In the genomic region with DNA sequence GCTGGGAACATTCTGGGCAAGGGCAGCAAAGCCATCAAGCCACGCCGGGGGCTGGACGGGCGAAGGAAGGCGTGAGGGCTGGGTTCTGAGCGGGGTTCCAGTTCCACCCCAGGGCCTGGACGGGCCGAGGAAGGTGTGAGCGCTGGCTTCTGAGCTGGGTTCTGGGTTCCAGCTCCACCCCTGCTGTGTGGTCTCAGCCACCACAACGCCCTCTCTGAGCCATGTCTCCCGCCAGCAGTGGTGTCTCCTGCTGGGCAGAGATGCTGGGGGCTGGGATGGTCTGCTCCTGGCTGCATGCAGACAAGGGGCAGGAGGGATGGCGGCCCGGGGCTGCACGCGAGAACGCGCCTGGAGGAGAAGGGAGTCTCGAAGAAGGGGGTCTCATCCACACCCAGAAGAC, we compare ENCODE assay signal across 20 cellular contexts. TPM values are rescaled to one million over a fixed set of nuclear protein-coding genes. Genes with fewer than 3 reads are reported as not detected.
DNase-seq lines count a peak whose midpoint lies in the region; ATAC-seq and TF ChIP-seq lines count a peak whose summit lies in the region.
"Had no signal": no experiment of that assay in that cellular context is flagged by ENCODE, and none has a peak within 500 bp of the region (broad histone marks: within the 10 kb centered on the region; RNA-seq: fewer than 3 reads in every experiment).

No MANE protein-coding gene starts in this region.

- H4K12ac ChIP-seq in trophoblast cell (ENCODE audit: low read depth, low read length): no peak overlapping the region

- H3K27me3 ChIP-seq in parathyroid adenoma (ENCODE audit: control insufficient read depth, insufficient read depth, low read length) (no peaks in the 10 kb centered on the region), trophoblast cell (ENCODE audit: insufficient read depth, low read length) (peaks cover 19% of the 10 kb centered on the region)

- H3K36me3 Mint-ChIP-seq in activated T-cell treated with anti-CD3 and anti-CD28 coated beads, Interleukin-2, amount 50 U/mL, for 24 hours (ENCODE audit: low read depth): no peaks in the 10 kb centered on the region
- peaks cover 3% of the 10 kb centered on the region for H3K36me3 Mint-ChIP-seq in activated T-cell treated with anti-CD3 and anti-CD28 coated beads, Interleukin-2, amount 50 U/mL, for 4 hours (ENCODE audit: insufficient read depth)
- H3K36me3 Mint-ChIP-seq in activated T-helper 17 cell treated with anti-CD3 and anti-CD28 coated beads, Interleukin-2, amount 50 U/mL, for 72 hours (ENCODE audit: low read depth): peaks cover 10% of the 10 kb centered on the region

- no CpG with 5 or more reads among the region's 18 CpGs for WGBS in trophoblast cell (ENCODE audit: extremely low coverage, insufficient coverage, insufficient read length)

- H2BK12ac ChIP-seq in trophoblast cell (ENCODE audit: low read length): no peak overlapping the region

- peak overlapping the region; percentile 70 for H3K27ac Mint-ChIP-seq in activated T-cell treated with anti-CD3 and anti-CD28 coated beads, Interleukin-2, amount 50 U/mL, for 24 hours
- H3K27ac Mint-ChIP-seq in activated T-helper 17 cell treated with anti-CD3 and anti-CD28 coated beads, Interleukin-2, amount 50 U/mL, for 72 hours: peak overlapping the region; percentile 33

- H3K4me3 ChIP-seq in HEK293 (ENCODE audit: low read depth, low read length): no peak overlapping the region
- no peak overlapping the region for H3K4me3 ChIP-seq in parathyroid adenoma (ENCODE audit: low read depth, low read length)
- H3K4me3 ChIP-seq in trophoblast cell (ENCODE audit: low read depth, low read length): no peak overlapping the region
- H3K4me3 ChIP-seq: HAP-1 had no signal

- H3K4ac ChIP-seq in trophoblast cell (ENCODE audit: low read depth, low read length): no peak overlapping the region

- ATAC-seq in activated T-cell treated with anti-CD3 and anti-CD28 coated beads, Interleukin-2, amount 50 U/mL, for 4 hours: no peak
- ATAC-seq in activated T-helper 17 cell treated with anti-CD3 and anti-CD28 coated beads, Interleukin-2, amount 50 U/mL, for 72 hours (replicated peaks): no peak

- no peak overlapping the region for H4K8ac ChIP-seq in trophoblast cell (ENCODE audit: low read depth, low read length)

- H2BK5ac ChIP-seq in trophoblast cell (ENCODE audit: low read depth, low read length, poor library complexity): no peak overlapping the region

- H3K4me2 ChIP-seq in parathyroid adenoma (ENCODE audit: low read length) (peak overlapping the region; percentile 47), trophoblast cell (ENCODE audit: low read length) (no peak overlapping the region)

- no peaks in the 10 kb centered on the region for H3K9me3 ChIP-seq in HEK293 (ENCODE audit: control insufficient read depth, insufficient read depth, low read depth, low read length)
- no peaks in the 10 kb centered on the region for H3K9me3 ChIP-seq in parathyroid adenoma (ENCODE audit: control insufficient read depth, low read length)
- H3K9me3 ChIP-seq in trophoblast cell (ENCODE audit: insufficient read depth, low read depth, low read length): peaks cover 8% of the 10 kb centered on the region
- H3K9me3 ChIP-seq: HAP-1 had no signal

- CTCF ChIA-PET in HEK293 (lab: Yijun Ruan, JAX): no interaction called here

- H2BK120ac ChIP-seq in trophoblast cell (ENCODE audit: insufficient read depth, low read length, poor library complexity): no peak overlapping the region

- DNase-seq in activated T-cell treated with anti-CD3 and anti-CD28 coated beads, Interleukin-2, amount 50 U/mL, for 24 hours: no peak
- DNase-seq in activated T-cell treated with anti-CD3 and anti-CD28 coated beads, Interleukin-2, amount 50 U/mL, for 4 hours: no peak
- DNase-seq in NOMO-1 (lab: John Stamatoyannopoulos, UW; ENCODE audit: unreplicated experiment in 2 of 2) (no peak), trophoblast cell (no peak), NCI-H1105 (lab: John Stamatoyannopoulos, UW) (no peak)
- DNase-seq: 8988T; Calu3; CD4-positive, alpha-beta T cell; MV-4-11; NCI-H1417 treated with DMSO at 0.1 percent for 48 hours; NCI-H1930; NCI-H2171; NCI-H446; NCI-H69; OCI-M1 had no signal

- H3K23ac ChIP-seq in trophoblast cell (ENCODE audit: low read length): no peak overlapping the region

- POLR2A ChIA-PET in HEK293 (lab: Yijun Ruan, JAX): no interaction called here

- TF ChIP-seq CTCF in HEK293 (tag by site-specific recombination; IDR thresholded peaks at IDR 0.05): no peak
- TF ChIP-seq CTCF in parathyroid adenoma (IDR thresholded peaks at IDR 0.05): no peak

- no peak overlapping the region for H3K14ac ChIP-seq in trophoblast cell (ENCODE audit: low read length)

- H3K36me3 ChIP-seq in HEK293 (ENCODE audit: control insufficient read depth in 2 of 2, insufficient read depth in 1 of 2, low read length in 2 of 2) (peaks cover 0 to 3% of the 10 kb centered on the region in 2 experiments; a peak in 1 of 3 replicates), parathyroid adenoma (ENCODE audit: control insufficient read depth, insufficient read depth, low read length) (no peaks in the 10 kb centered on the region), trophoblast cell (ENCODE audit: control insufficient read depth in 1 of 2, insufficient read depth in 2 of 2, low read length in 2 of 2) (no peaks in the 10 kb centered on the region)
- H3K36me3 ChIP-seq: HAP-1 had no signal

- H3K18ac ChIP-seq in trophoblast cell (ENCODE audit: low read length): no peak overlapping the region

- no peak overlapping the region for H3K4me3 Mint-ChIP-seq in activated T-cell treated with anti-CD3 and anti-CD28 coated beads, Interleukin-2, amount 50 U/mL, for 24 hours
- no peak overlapping the region for H3K4me3 Mint-ChIP-seq in activated T-cell treated with anti-CD3 and anti-CD28 coated beads, Interleukin-2, amount 50 U/mL, for 4 hours
- H3K4me3 Mint-ChIP-seq in activated T-helper 17 cell treated with anti-CD3 and anti-CD28 coated beads, Interleukin-2, amount 50 U/mL, for 72 hours: no peak overlapping the region
- H3K4me3 Mint-ChIP-seq: CD4-positive, alpha-beta T cell had no signal

- H3K27me3 Mint-ChIP-seq in activated T-cell treated with anti-CD3 and anti-CD28 coated beads, Interleukin-2, amount 50 U/mL, for 24 hours: peaks cover 23% of the 10 kb centered on the region
- H3K27me3 Mint-ChIP-seq in activated T-cell treated with anti-CD3 and anti-CD28 coated beads, Interleukin-2, amount 50 U/mL, for 4 hours (ENCODE audit: low read depth): peaks cover 6% of the 10 kb centered on the region
- no peaks in the 10 kb centered on the region for H3K27me3 Mint-ChIP-seq in activated T-helper 17 cell treated with anti-CD3 and anti-CD28 coated beads, Interleukin-2, amount 50 U/mL, for 72 hours

- H4K91ac ChIP-seq in trophoblast cell (ENCODE audit: low read depth, low read length): no peak overlapping the region

- H2AFZ ChIP-seq in parathyroid adenoma: no peak overlapping the region
- no peak overlapping the region for H2AFZ ChIP-seq in trophoblast cell (ENCODE audit: insufficient read depth, low read length, poor library complexity)

- H3K27ac ChIP-seq in HEK293 (ENCODE audit: extremely low read depth, low read depth, low read length): no peak overlapping the region
- peak overlapping the region; percentile 58 for H3K27ac ChIP-seq in parathyroid adenoma
- no peak overlapping the region for H3K27ac ChIP-seq in trophoblast cell (ENCODE audit: low read depth, low read length)
- H3K27ac ChIP-seq: HL-60 had no signal

- H3K79me1 ChIP-seq in trophoblast cell (ENCODE audit: low read length): peaks cover 2% of the 10 kb centered on the region

- H2AK5ac ChIP-seq in trophoblast cell (ENCODE audit: low read length): no peak overlapping the region

- no peak overlapping the region for H3K9ac ChIP-seq in parathyroid adenoma
- no peak overlapping the region for H3K9ac ChIP-seq in trophoblast cell (ENCODE audit: low read length)

- H3K79me2 ChIP-seq in parathyroid adenoma (no peaks in the 10 kb centered on the region), trophoblast cell (ENCODE audit: control insufficient read depth, insufficient read depth, low read length, poor library complexity) (no peaks in the 10 kb centered on the region)

- H3K4me1 Mint-ChIP-seq in activated T-cell treated with anti-CD3 and anti-CD28 coated beads, Interleukin-2, amount 50 U/mL, for 24 hours (ENCODE audit: low read depth): peaks cover 11% of the 10 kb centered on the region
- H3K4me1 Mint-ChIP-seq in activated T-cell treated with anti-CD3 and anti-CD28 coated beads, Interleukin-2, amount 50 U/mL, for 4 hours (ENCODE audit: low read depth): peaks cover 15% of the 10 kb centered on the region
- peaks cover 6% of the 10 kb centered on the region for H3K4me1 Mint-ChIP-seq in activated T-helper 17 cell treated with anti-CD3 and anti-CD28 coated beads, Interleukin-2, amount 50 U/mL, for 72 hours

- H3K9me3 Mint-ChIP-seq in activated T-cell treated with anti-CD3 and anti-CD28 coated beads, Interleukin-2, amount 50 U/mL, for 24 hours: no peaks in the 10 kb centered on the region
- no peaks in the 10 kb centered on the region for H3K9me3 Mint-ChIP-seq in activated T-cell treated with anti-CD3 and anti-CD28 coated beads, Interleukin-2, amount 50 U/mL, for 4 hours
- H3K9me3 Mint-ChIP-seq in activated T-helper 17 cell treated with anti-CD3 and anti-CD28 coated beads, Interleukin-2, amount 50 U/mL, for 72 hours: no peaks in the 10 kb centered on the region
- H3K9me3 Mint-ChIP-seq: CD4-positive, alpha-beta T cell had no signal

- H3K4me1 ChIP-seq in HEK293 (ENCODE audit: control insufficient read depth, insufficient read depth, low read length) (no peaks in the 10 kb centered on the region), parathyroid adenoma (peaks cover 16% of the 10 kb centered on the region), trophoblast cell (ENCODE audit: control insufficient read depth in 1 of 2, insufficient read depth in 2 of 2, low read length in 2 of 2) (peaks cover 14 to 19% of the 10 kb centered on the region in 2 experiments)

TF ChIP-seq in HEK293, 187 proteins besides CTCF, POLR2A, EP300 and RAD21 (continues in another document):
- no peak for TF ChIP-seq ZNF529 (tag by site-specific recombination; IDR thresholded peaks at IDR 0.05; ENCODE audit: insufficient replicate concordance)
- TF ChIP-seq SP7 (tag by site-specific recombination; IDR thresholded peaks at IDR 0.05): no peak
- no peak for TF ChIP-seq SP3 (tag by site-specific recombination; IDR thresholded peaks at IDR 0.05)
- peak; percentile 91 for TF ChIP-seq ZNF768 (tag by site-specific recombination; IDR thresholded peaks at IDR 0.05)

RNA-seq across cellular contexts. Expression of gene CPNE7, which starts 3.9 kb away (rescaled TPM):
- 10 to 100 TPM; 18.0 to 19.5 (median 19.1) TPM for total RNA-seq in activated T-cell treated with anti-CD3 and anti-CD28 coated beads, Interleukin-2, amount 50 U/mL, for 4 hours
- 10 to 100 TPM; 11.1 to 44.7 TPM for total RNA-seq in activated T-helper 17 cell treated with anti-CD3 and anti-CD28 coated beads, Interleukin-2, amount 50 U/mL, for 72 hours
- 0.23 and 0.37 TPM in 2 replicates for polyA plus RNA-seq in trophoblast cell (2013)

RNA-seq across cellular contexts. Expression of gene RPL13, which starts 11.2 kb away (rescaled TPM):
- total RNA-seq in activated T-cell treated with anti-CD3 and anti-CD28 coated beads, Interleukin-2, amount 50 U/mL, for 4 hours: 1,000 to 10,000 TPM; 3,320 to 3,425 (median 3,389) TPM
- 1,000 to 10,000 TPM; 2,683 to 3,154 TPM for total RNA-seq in activated T-helper 17 cell treated with anti-CD3 and anti-CD28 coated beads, Interleukin-2, amount 50 U/mL, for 72 hours
- polyA plus RNA-seq in trophoblast cell (2013): 2,265 and 2,343 TPM in 2 replicates

RNA-seq across cellular contexts. Expression of gene DPEP1, which starts 41.8 kb away (rescaled TPM):
- not detected for total RNA-seq in activated T-cell treated with anti-CD3 and anti-CD28 coated beads, Interleukin-2, amount 50 U/mL, for 4 hours
- total RNA-seq in activated T-helper 17 cell treated with anti-CD3 and anti-CD28 coated beads, Interleukin-2, amount 50 U/mL, for 72 hours: not detected
- 0.04 TPM in 1 of 2 replicates, not detected in the other for polyA plus RNA-seq in trophoblast cell (2013)
- total RNA-seq: Calu3; CD4-positive, alpha-beta T cell had no signal
